In genomic region chr11:87256694-87257340, GRCh38 we compare ENCODE assay signal across 25 cellular contexts.
"Had no signal": no experiment of that assay in that cellular context is flagged by ENCODE, and none has a peak within 500 bp of the region (broad histone marks: within the 10 kb centered on the region; RNA-seq: fewer than 3 reads in every experiment).

No MANE protein-coding gene starts in this region.

- H3K27me3 ChIP-seq: ascending aorta, MG63, Peyer's patch, SJCRH30 had no signal

- H3K9ac ChIP-seq: SK-N-SH had no signal

- H3K9me3 ChIP-seq: ascending aorta, MG63, Peyer's patch, SJCRH30, SK-N-SH had no signal

- H3K36me3 ChIP-seq: ascending aorta, MG63, Peyer's patch, SJCRH30 had no signal

- H3K27ac ChIP-seq: ascending aorta, Peyer's patch, RWPE1, SJCRH30 had no signal

- H3K4me3 ChIP-seq: ascending aorta, MG63, Peyer's patch, SJCRH30 had no signal

- ATAC-seq: activated CD4-positive, CD25-positive, alpha-beta regulatory T cell treated with anti-CD3 and anti-CD28 coated beads, Interleukin-2, amount 50 U/mL, for 24 hours; activated CD8-positive, alpha-beta memory T cell treated with anti-CD3 and anti-CD28 coated beads, Interleukin-2, amount 10 ng/mL, durations not matched to agents 7 days and 5 days; activated naive CD4-positive, alpha-beta T cell treated with anti-CD3 and anti-CD28 coated beads, Interleukin-2, amount 50 U/mL, for 72 hours; activated naive CD8-positive, alpha-beta T cell treated with anti-CD3 and anti-CD28 coated beads, Interleukin-2, amount 50 U/mL, for 24 hours had no signal

- H3K4me2 ChIP-seq: SK-N-SH had no signal

- H3K4me1 ChIP-seq: Peyer's patch had no signal

- DNase-seq: activated CD4-positive, alpha-beta T cell treated with anti-CD3 and anti-CD28 coated beads for 4 hours; activated CD4-positive, alpha-beta T cell treated with anti-CD3 and anti-CD28 coated beads, Interleukin-2, amount 50 U/mL, for 4 hours; activated CD8-positive, alpha-beta memory T cell treated with anti-CD3 and anti-CD28 coated beads, Interleukin-2, amount 10 ng/mL, durations not matched to agents 7 days and 5 days; activated effector memory CD4-positive, alpha-beta T cell treated with anti-CD3 and anti-CD28 coated beads, Interleukin-2, amount 50 U/mL, for 16 hours; activated naive CD4-positive, alpha-beta T cell treated with Interleukin-2 at 50 U/mL for 16 hours; activated naive CD8-positive, alpha-beta T cell treated with anti-CD3 and anti-CD28 coated beads, Interleukin-2, amount 50 U/mL, for 24 hours; activated T-cell treated with anti-CD3 and anti-CD28 coated beads, Interleukin-2, amount 50 U/mL, for 24 hours; amniotic stem cell; MG63; MV-4-11; NCI-H1105; NCI-H1436; NCI-H1694 treated with DMSO at 0.1 percent for 48 hours; NCI-H2029 treated with DMSO at 0.1 percent for 48 hours; NCI-H446; NCI-H524; Peyer's patch; Right ventricle myocardium superior; SJCRH30; SK-N-SH; SW 1271 had no signal
